8 cellular contexts compared by ENCODE assay signal in the genomic region with DNA sequence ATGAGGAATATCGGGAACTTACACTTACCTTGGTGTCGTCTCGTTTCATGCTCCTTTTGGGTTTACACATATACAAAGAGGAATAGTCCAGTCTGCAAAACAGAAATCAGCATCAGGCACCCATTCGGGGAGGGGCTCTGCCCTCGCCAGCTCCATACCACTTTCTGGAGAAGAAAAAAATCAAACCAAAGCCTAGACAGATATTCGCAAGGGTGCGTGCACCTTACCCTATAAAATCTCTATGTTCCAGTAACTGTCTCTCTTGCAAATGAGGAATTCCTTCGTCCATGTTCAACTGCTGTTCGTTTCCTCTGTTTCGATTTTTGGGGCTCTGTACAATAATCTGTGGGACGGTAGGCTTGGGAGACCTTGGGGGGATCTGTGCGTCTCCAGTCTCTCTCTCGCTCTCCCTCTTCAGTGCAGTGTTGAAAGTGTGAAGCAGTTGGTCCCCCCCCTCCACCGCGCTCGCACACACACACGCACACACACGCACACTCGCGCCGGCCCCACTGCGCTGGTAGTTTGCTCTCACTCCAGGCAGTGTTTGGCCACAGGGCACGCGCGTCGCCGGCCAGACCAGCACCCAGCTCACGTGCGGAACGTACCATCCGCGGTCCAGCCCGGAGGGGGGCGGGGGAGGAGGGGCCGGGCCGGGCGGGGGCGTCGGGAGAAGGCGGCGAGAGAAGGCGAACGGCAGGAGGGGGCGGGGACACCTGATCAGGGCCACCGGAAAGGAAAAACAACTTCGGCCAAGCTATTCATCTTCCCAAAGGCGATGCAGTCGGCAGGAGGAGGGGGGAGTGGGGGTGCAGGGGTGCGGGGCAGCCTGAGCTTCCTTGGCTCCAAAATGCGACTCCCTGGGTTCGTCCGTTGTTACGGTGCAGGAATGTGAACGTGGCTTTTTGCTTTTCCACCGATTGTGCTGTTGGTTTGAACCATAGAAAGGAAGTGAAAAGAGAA. TPM values are rescaled to one million over a fixed set of nuclear protein-coding genes. Genes with fewer than 3 reads are reported as not detected.
DNase-seq lines count a peak whose midpoint lies in the region; ATAC-seq and TF ChIP-seq lines count a peak whose summit lies in the region.

Gene BHLHE41 (minus strand): TSS at position 547 of the 960 bp plus-strand sequence. CDS start 258 bp downstream, at position 289.

- ATAC-seq in PC-3 (peak; percentile 16), GM19351 (IDR thresholded peaks at IDR 0.05; ENCODE audit: unreplicated experiment) (no peak)

- peak within 1 kb of the TSS; percentile 92 for H3K4me2 ChIP-seq in PC-3 (ENCODE audit: low read length)

- H3K9me2 ChIP-seq in PC-3 (replicated peaks; ENCODE audit: low read length): no peaks in the 10 kb centered on the region

- TSS peak; percentile 81 for BruUV-seq in PC-3 (replicated peaks; lab: Mats Ljungman, UMichigan)

- H2AFZ ChIP-seq in PC-3 (ENCODE audit: low read length): peak within 1 kb of the TSS; percentile 81

- DNase-seq in GM12865 (ENCODE audit: low read depth): peak; percentile 34
- DNase-seq in PC-3: peak; percentile 93
- DNase-seq in caudate nucleus (lab: John Stamatoyannopoulos, UW): peak in 60 of 61 donors; percentile 31 to 94 (median 84)
- peak; percentile 67 for DNase-seq in iris pigment epithelial cell (ENCODE audit: low read depth)
- no peak for DNase-seq in skeletal muscle cell (ENCODE audit: low read depth)
- DNase-seq in NCI-H2227 treated with DMSO at 0.1 percent for 48 hours (lab: John Stamatoyannopoulos, UW): no peak

- intact Hi-C loops in PC-3 (cut with micrococcal nuclease): loop anchor here (1.0 to 5.0 kb wide), 4 partner anchors 175 to 490 kb away; no protein-coding TSS in a partner anchor

- H3K27me3 ChIP-seq in PC-3 (ENCODE audit: low read length): no peaks in the 10 kb centered on the region

- no peak for TF ChIP-seq CTCF in 22Rv1 (IDR thresholded peaks at IDR 0.05)
- TF ChIP-seq CTCF in GM12865 (IDR thresholded peaks at IDR 0.05; ENCODE audit: insufficient read depth, low read depth, low read length, missing control alignments): no peak
- TF ChIP-seq CTCF in PC-3 (conservative IDR thresholded peaks at IDR 0.05; ENCODE audit: low read depth, low read length): no peak

- peaks cover 9% of the 10 kb centered on the region for H3F3A ChIP-seq in PC-3 (ENCODE audit: low read length, unreplicated experiment)

- H3K9ac ChIP-seq in PC-3 (ENCODE audit: low read length): peak within 1 kb of the TSS; percentile 90

- POLR2A ChIA-PET in PC-3 (lab: Charles Lee; ENCODE audit: unreplicated experiment): interaction anchor here (0.6 to 2.4 kb wide), 8 partner anchors 29 to 316 kb away, joined by 3 to 17 read pairs (median 7); no protein-coding TSS in a partner anchor

- CTCF ChIA-PET in PC-3 (lab: Charles Lee): interaction anchor here (0.6 to 1.0 kb wide), 9 partner anchors 29 to 577 kb away, joined by 3 to 10 read pairs (median 5); no protein-coding TSS in a partner anchor

- peaks cover 41% of the 10 kb centered on the region for H3K4me1 ChIP-seq in PC-3 (ENCODE audit: insufficient read depth, low read length)

- peak within 1 kb of the TSS; percentile 67 for H3K4me3 ChIP-seq in GM12865 (ENCODE audit: low read depth, low read length)
- peak within 1 kb of the TSS; percentile 77 for H3K4me3 ChIP-seq in PC-3 (ENCODE audit: low read length)
- H3K4me3 ChIP-seq in skeletal muscle cell (ENCODE audit: low read depth, low read length): peak within 1 kb of the TSS; percentile 72

- H3K79me2 ChIP-seq in PC-3 (ENCODE audit: low read length): peaks cover 66% of the 10 kb centered on the region

- no peaks in the 10 kb centered on the region for H3K9me3 ChIP-seq in PC-3 (ENCODE audit: low read length)

- H3K27ac ChIP-seq in 22Rv1 (peak within 1 kb of the TSS; percentile 91), PC-3 (ENCODE audit: low read length) (peak within 1 kb of the TSS; percentile 89), caudate nucleus (ENCODE audit: low read depth, low read length) (peak within 1 kb of the TSS; percentile 98)

- H4K20me1 ChIP-seq in PC-3 (ENCODE audit: low read length): no peaks in the 10 kb centered on the region

- H3K36me3 ChIP-seq in PC-3 (ENCODE audit: low read depth, low read length): peaks cover 29% of the 10 kb centered on the region

RNA-seq across cellular contexts. Expression of gene BHLHE41, which starts in this region (rescaled TPM):
- 77.6 and 81.0 TPM in 2 replicates for total RNA-seq in PC-3 (2014; rRNA removed)

Comparison
In these comparisons a context has a peak if more than half of its experiments do, and no peak if none do; other contexts are left out.
1. DNase-seq: peak in GM12865 (single experiment), PC-3 (single experiment), caudate nucleus (60 of 61) and iris pigment epithelial cell (single experiment); none in skeletal muscle cell (single experiment) and NCI-H2227 treated with DMSO at 0.1 percent for 48 hours (single experiment).
2. Peak in every context shown above with its lines, with median percentiles within 50 percentile points of each other: H3K27ac ChIP-seq and H3K4me3 ChIP-seq.